Comparison of ENCODE assay signal across 9 cellular contexts in genomic region chr1:206905295-206906164, GRCh38. TPM values are rescaled to one million over a fixed set of nuclear protein-coding genes. Genes with fewer than 3 reads are reported as not detected.
DNase-seq lines count a peak whose midpoint lies in the region; ATAC-seq and TF ChIP-seq lines count a peak whose summit lies in the region.
"Had no signal": no experiment of that assay in that cellular context is flagged by ENCODE, and none has a peak within 500 bp of the region (broad histone marks: within the 10 kb centered on the region; RNA-seq: fewer than 3 reads in every experiment).

No MANE protein-coding gene starts in this region.

- H3K9me3 ChIP-seq in RWPE2 (ENCODE audit: severe bottlenecking), result no peaks in the 10 kb centered on the region

- TF ChIP-seq CTCF in RWPE2 (IDR thresholded peaks at IDR 0.05; ENCODE audit: poor library complexity, severe bottlenecking) (no peak), type B pancreatic cell (conservative IDR thresholded peaks at IDR 0.05) (no peak)

- peaks cover 20% of the 10 kb centered on the region for H3K4me1 ChIP-seq in RWPE2 (ENCODE audit: insufficient read depth, poor library complexity, severe bottlenecking)

- CTCF ChIA-PET in activated CD8-positive, alpha-beta memory T cell treated with anti-CD3 and anti-CD28 coated beads, Interleukin-2, amount 10 ng/mL, durations not matched to agents 7 days and 5 days (lab: Charles Lee), result interaction anchor here (0.7 to 2.6 kb wide), 17 partner anchors 9 to 256 kb away, joined by 3 to 9 read pairs (median 5); partner anchors contain the start of gene IL20

- DNase-seq in activated CD8-positive, alpha-beta memory T cell treated with anti-CD3 and anti-CD28 coated beads, Interleukin-2, amount 10 ng/mL, durations not matched to agents 7 days and 5 days, result no peak
- DNase-seq in activated CD8-positive, alpha-beta memory T cell treated with anti-CD3 and anti-CD28 coated beads for 24 hours, result no peak
- DNase-seq in RWPE2 (ENCODE audit: low spot score) (peak; percentile 82), epithelial cell of prostate (ENCODE audit: low read depth, low spot score) (peak; percentile 79), type B pancreatic cell (ENCODE audit: extremely low spot score, unreplicated experiment) (no peak), hypothalamus (lab: John Stamatoyannopoulos, UW) (no peak)

- H3K27ac Mint-ChIP-seq in activated CD8-positive, alpha-beta memory T cell treated with anti-CD3 and anti-CD28 coated beads, Interleukin-2, amount 10 ng/mL, durations not matched to agents 7 days and 5 days, result peak overlapping the region; percentile 7
- H3K27ac Mint-ChIP-seq in type B pancreatic cell, result no peak overlapping the region

- H3K4me3 Mint-ChIP-seq in activated CD8-positive, alpha-beta memory T cell treated with anti-CD3 and anti-CD28 coated beads, Interleukin-2, amount 10 ng/mL, durations not matched to agents 7 days and 5 days, result peak overlapping the region; percentile 1
- peak overlapping the region; percentile 19 for H3K4me3 Mint-ChIP-seq in type B pancreatic cell

- ATAC-seq in activated CD8-positive, alpha-beta memory T cell treated with anti-CD3 and anti-CD28 coated beads, Interleukin-2, amount 10 ng/mL, durations not matched to agents 7 days and 5 days, result no peak
- ATAC-seq in RWPE2 (ENCODE audit: low read depth) (peak; percentile 77), GM21737 (IDR thresholded peaks at IDR 0.05; ENCODE audit: unreplicated experiment) (no peak), GM19395 (IDR thresholded peaks at IDR 0.05; ENCODE audit: unreplicated experiment) (no peak)

- H3K27me3 Mint-ChIP-seq in activated CD8-positive, alpha-beta memory T cell treated with anti-CD3 and anti-CD28 coated beads, Interleukin-2, amount 10 ng/mL, durations not matched to agents 7 days and 5 days, result peaks cover 4% of the 10 kb centered on the region
- H3K27me3 Mint-ChIP-seq in type B pancreatic cell, result peaks cover 71% of the 10 kb centered on the region

- peaks cover 30% of the 10 kb centered on the region for H3K4me1 Mint-ChIP-seq in activated CD8-positive, alpha-beta memory T cell treated with anti-CD3 and anti-CD28 coated beads, Interleukin-2, amount 10 ng/mL, durations not matched to agents 7 days and 5 days
- peaks cover 4% of the 10 kb centered on the region for H3K4me1 Mint-ChIP-seq in type B pancreatic cell (ENCODE audit: unreplicated experiment)

- H3K36me3 ChIP-seq in RWPE2 (ENCODE audit: low read depth), result no peaks in the 10 kb centered on the region

- no peaks in the 10 kb centered on the region for H3K9me3 Mint-ChIP-seq in activated CD8-positive, alpha-beta memory T cell treated with anti-CD3 and anti-CD28 coated beads, Interleukin-2, amount 10 ng/mL, durations not matched to agents 7 days and 5 days (ENCODE audit: low read depth)
- peaks cover 3% of the 10 kb centered on the region for H3K9me3 Mint-ChIP-seq in type B pancreatic cell

- H3K27ac ChIP-seq in RWPE2 (ENCODE audit: poor library complexity, severe bottlenecking) (peak overlapping the region; percentile 74), epithelial cell of prostate (peak overlapping the region; percentile 65)

- H3K36me3 Mint-ChIP-seq in activated CD8-positive, alpha-beta memory T cell treated with anti-CD3 and anti-CD28 coated beads, Interleukin-2, amount 10 ng/mL, durations not matched to agents 7 days and 5 days, result peaks cover 22% of the 10 kb centered on the region
- H3K36me3 Mint-ChIP-seq in type B pancreatic cell, result no peaks in the 10 kb centered on the region

- H3K27me3 ChIP-seq in RWPE2 (ENCODE audit: insufficient read depth, poor library complexity, severe bottlenecking), result no peaks in the 10 kb centered on the region

- no peak overlapping the region for H3K4me3 ChIP-seq in RWPE2 (ENCODE audit: severe bottlenecking)

RNA-seq across cellular contexts. Expression of gene IL24, which starts 8.3 kb away (rescaled TPM):
- total RNA-seq in activated CD8-positive, alpha-beta memory T cell treated with anti-CD3 and anti-CD28 coated beads, Interleukin-2, amount 10 ng/mL, durations not matched to agents 7 days and 5 days, result not detected
- total RNA-seq in type B pancreatic cell (ENCODE audit: low replicate concordance), result not detected in 2 replicates

RNA-seq across cellular contexts. Expression of gene FCMR, which starts 16.2 kb away (rescaled TPM):
- 10 to 100 TPM; 33.0 to 37.2 TPM for total RNA-seq in activated CD8-positive, alpha-beta memory T cell treated with anti-CD3 and anti-CD28 coated beads, Interleukin-2, amount 10 ng/mL, durations not matched to agents 7 days and 5 days
- 0.58 and 0.81 TPM in 2 replicates for total RNA-seq in type B pancreatic cell (ENCODE audit: low replicate concordance)

RNA-seq across cellular contexts. Expression of gene IL20, which starts 40.1 kb away (rescaled TPM):
- not detected for total RNA-seq in activated CD8-positive, alpha-beta memory T cell treated with anti-CD3 and anti-CD28 coated beads, Interleukin-2, amount 10 ng/mL, durations not matched to agents 7 days and 5 days
- not detected in 2 replicates for total RNA-seq in type B pancreatic cell (ENCODE audit: low replicate concordance)
- total RNA-seq: mononuclear cell had no signal

RNA-seq across cellular contexts. Expression of gene PIGR, which starts 40.7 kb away (rescaled TPM):
- under 1 TPM; 0.06 to 0.07 TPM for total RNA-seq in activated CD8-positive, alpha-beta memory T cell treated with anti-CD3 and anti-CD28 coated beads, Interleukin-2, amount 10 ng/mL, durations not matched to agents 7 days and 5 days
- total RNA-seq in type B pancreatic cell (ENCODE audit: low replicate concordance), result 16.9 and 30.1 TPM in 2 replicates
- total RNA-seq: mononuclear cell had no signal

Comparison
In these comparisons a context has a peak if more than half of its experiments do, and no peak if none do; other contexts are left out.
1. DNase-seq: peak in RWPE2 (single experiment) and epithelial cell of prostate (single experiment); none in activated CD8-positive, alpha-beta memory T cell treated with anti-CD3 and anti-CD28 coated beads, Interleukin-2, amount 10 ng/mL, durations not matched to agents 7 days and 5 days (single experiment), activated CD8-positive, alpha-beta memory T cell treated with anti-CD3 and anti-CD28 coated beads for 24 hours (single experiment), type B pancreatic cell (single experiment) and hypothalamus (0 of 51).
2. RNA of gene FCMR, which starts 16.2 kb away (total RNA-seq): 33.0 to 37.2 TPM in activated CD8-positive, alpha-beta memory T cell treated with anti-CD3 and anti-CD28 coated beads, Interleukin-2, amount 10 ng/mL, durations not matched to agents 7 days and 5 days; 0.58 to 0.81 TPM in type B pancreatic cell; every median in the first group is over 10 times any median in the second.